8 cellular contexts compared by ENCODE assay signal in the genomic region with DNA sequence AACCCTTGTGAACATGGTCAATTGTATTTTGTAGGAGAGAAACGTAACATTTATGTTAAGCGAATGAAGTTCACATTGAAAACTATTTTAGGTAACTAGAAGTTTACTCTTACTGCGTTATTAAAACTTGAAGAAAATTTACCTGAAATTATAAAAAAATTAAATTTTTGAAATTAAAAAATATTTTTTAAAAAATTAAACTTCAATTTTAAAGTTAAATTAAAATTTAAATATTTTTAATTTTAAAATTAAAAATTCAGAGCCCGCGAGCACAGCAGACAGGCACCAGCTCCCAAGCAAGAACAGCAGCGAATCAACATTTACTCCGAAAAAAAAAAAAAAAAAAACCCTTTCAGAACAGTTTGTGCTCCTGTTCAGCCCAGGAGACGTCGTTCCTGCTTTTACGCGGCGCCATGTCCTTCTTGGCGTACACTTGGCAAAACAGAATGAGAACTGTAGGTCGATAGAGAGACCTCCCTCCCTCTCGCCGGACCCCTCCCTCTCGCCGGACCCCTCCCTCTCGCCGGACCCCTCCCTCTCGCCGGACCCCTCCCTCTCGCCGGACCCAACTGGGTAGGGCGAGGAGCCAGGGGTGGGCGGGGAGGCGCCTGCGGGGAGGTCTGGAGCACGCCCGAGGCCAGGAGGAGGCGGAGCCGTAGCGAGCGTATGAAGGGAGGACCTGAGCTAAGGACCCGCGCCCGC.
DNase-seq lines count a peak whose midpoint lies in the region; ATAC-seq, FAIRE-seq and TF ChIP-seq lines count a peak whose summit lies in the region.

No MANE protein-coding gene starts in this region.

- no peak for TF ChIP-seq POLR2A in NB4 (IDR thresholded peaks at IDR 0.05; ENCODE audit: extremely low read depth, insufficient read length)
- TF ChIP-seq POLR2A in body of pancreas (IDR thresholded peaks at IDR 0.05), result peak in 1 of 3 donors; percentile 35

- ATAC-seq in body of pancreas (peak; percentile 87), thoracic aorta (ENCODE audit: insufficient number of reproducible peaks, low FRiP score, low read depth) (no peak), GM19467 (IDR thresholded peaks at IDR 0.05; ENCODE audit: unreplicated experiment) (no peak), HG02840 (IDR thresholded peaks at IDR 0.05; ENCODE audit: low FRiP score, unreplicated experiment) (no peak)

- peaks cover 2% of the 10 kb centered on the region for H3K36me3 Mint-ChIP-seq in activated CD4-positive, alpha-beta T cell treated with anti-CD3 and anti-CD28 coated beads, Interleukin-2, amount 10 ng/mL, durations not matched to agents 7 days and 5 days (ENCODE audit: low read depth)

- DNase-seq in activated CD4-positive, alpha-beta T cell treated with anti-CD3 and anti-CD28 coated beads, Interleukin-2, amount 10 ng/mL, durations not matched to agents 7 days and 5 days, result peak; percentile 12
- DNase-seq in activated CD4-positive, alpha-beta T cell treated with anti-CD3 and anti-CD28 coated beads for 4 hours, result no peak
- peak; percentile 76 for DNase-seq in NB4 (ENCODE audit: low read depth)
- peak; percentile 77 to 92 (median 79) for DNase-seq in body of pancreas
- no peak for DNase-seq in keratinocyte (ENCODE audit: low read depth, low spot score)
- DNase-seq in thoracic aorta (ENCODE audit: low spot score), result no peak

- H3K27me3 ChIP-seq in body of pancreas, result no peaks in the 10 kb centered on the region
- peaks cover 10% of the 10 kb centered on the region for H3K27me3 ChIP-seq in keratinocyte (ENCODE audit: control insufficient read depth, extremely low read depth, insufficient read depth, low read length)
- H3K27me3 ChIP-seq in thoracic aorta (replicated peaks; ENCODE audit: insufficient read depth), result no peaks in the 10 kb centered on the region

- FAIRE-seq in keratinocyte (lab: Jason Lieb, UNC), result no peak

- dilution Hi-C loops in keratinocyte (cut with MboI; ENCODE audit: extremely low pct_ligation_motif_present, low sequenced_read_pairs), result no loop called here

- no peaks in the 10 kb centered on the region for H4K20me1 ChIP-seq in keratinocyte (ENCODE audit: control insufficient read depth, extremely low read depth, insufficient read depth, low read length)

- peaks cover 11% of the 10 kb centered on the region for H3K4me1 Mint-ChIP-seq in activated CD4-positive, alpha-beta T cell treated with anti-CD3 and anti-CD28 coated beads, Interleukin-2, amount 10 ng/mL, durations not matched to agents 7 days and 5 days

- H3K4me2 ChIP-seq in keratinocyte (ENCODE audit: control insufficient read depth, extremely low read depth, insufficient read depth, low read depth, low read length), result peak overlapping the region; percentile 66

- H3K27ac Mint-ChIP-seq in activated CD4-positive, alpha-beta T cell treated with anti-CD3 and anti-CD28 coated beads, Interleukin-2, amount 10 ng/mL, durations not matched to agents 7 days and 5 days, result no peak overlapping the region

- peak overlapping the region; percentile 47 for H3K4me3 ChIP-seq in NB4 (ENCODE audit: low read depth, low read length)
- no peak overlapping the region for H3K4me3 ChIP-seq in body of pancreas
- peak overlapping the region; percentile 20 to 46 (median 36) for H3K4me3 ChIP-seq in keratinocyte (ENCODE audit: control insufficient read depth in 2 of 3, extremely low read depth in 1 of 3, insufficient read depth in 2 of 3, low read depth in 1 of 3, low read length in 3 of 3)
- H3K4me3 ChIP-seq in thoracic aorta, result peak overlapping the region; percentile 63

- 12 to 23% methylated on average over 27 to 31 of the region's 37 CpGs for WGBS in body of pancreas, 2 donors

- H3K9ac ChIP-seq in keratinocyte (ENCODE audit: control insufficient read depth, extremely low read depth, insufficient read depth, low read length), result no peak overlapping the region

- H3K4me1 ChIP-seq in body of pancreas (no peaks in the 10 kb centered on the region), keratinocyte (ENCODE audit: control insufficient read depth, extremely low read depth, insufficient read depth, low read length) (no peaks in the 10 kb centered on the region), thoracic aorta (ENCODE audit: control insufficient read depth in 1 of 2, low read depth in 2 of 2) (no peaks in the 10 kb centered on the region)

- peaks cover 0 to 3% (median 0%) of the 10 kb centered on the region in 3 donors for H3K9me3 ChIP-seq in body of pancreas
- H3K9me3 ChIP-seq in keratinocyte (ENCODE audit: control insufficient read depth, low read depth, low read length), result no peaks in the 10 kb centered on the region
- no peaks in the 10 kb centered on the region for H3K9me3 ChIP-seq in thoracic aorta

- H3K9me3 Mint-ChIP-seq in activated CD4-positive, alpha-beta T cell treated with anti-CD3 and anti-CD28 coated beads, Interleukin-2, amount 10 ng/mL, durations not matched to agents 7 days and 5 days, result peaks cover 10% of the 10 kb centered on the region

- H3K9me1 ChIP-seq in keratinocyte (ENCODE audit: control insufficient read depth, extremely low read depth, insufficient read depth, low read length), result no peaks in the 10 kb centered on the region

- H2AFZ ChIP-seq in keratinocyte (ENCODE audit: control insufficient read depth, low read length), result peak overlapping the region; percentile 33

- no peak for TF ChIP-seq CTCF in NB4 (IDR thresholded peaks at IDR 0.05; ENCODE audit: low read depth, low read length)
- TF ChIP-seq CTCF in body of pancreas (IDR thresholded peaks at IDR 0.05), result no peak
- TF ChIP-seq CTCF in keratinocyte (optimal IDR thresholded peaks at IDR 0.05 in 1 of 3, IDR thresholded peaks at IDR 0.05 in 1 of 3, conservative IDR thresholded peaks at IDR 0.05 in 1 of 3; ENCODE audit: extremely low read depth in 1 of 3, insufficient read depth in 2 of 3, low read length in 3 of 3), result no peak
- no peak for TF ChIP-seq CTCF in thoracic aorta (IDR thresholded peaks at IDR 0.05)

- CTCF ChIA-PET in activated CD4-positive, alpha-beta T cell treated with anti-CD3 and anti-CD28 coated beads, Interleukin-2, amount 10 ng/mL, durations not matched to agents 7 days and 5 days (lab: Charles Lee), result interaction anchor here (0.6 kb wide), 1 partner anchor 15 kb away, joined by 3 read pairs; no protein-coding TSS in a partner anchor

- H3K27ac ChIP-seq in body of pancreas, result peak overlapping the region in 2 of 4 donors; percentile 48 to 53
- H3K27ac ChIP-seq in keratinocyte (ENCODE audit: control insufficient read depth, insufficient read depth, low read length), result no peak overlapping the region
- no peak overlapping the region for H3K27ac ChIP-seq in thoracic aorta

- peaks cover 31% of the 10 kb centered on the region for H3K27me3 Mint-ChIP-seq in activated CD4-positive, alpha-beta T cell treated with anti-CD3 and anti-CD28 coated beads, Interleukin-2, amount 10 ng/mL, durations not matched to agents 7 days and 5 days

- H3K4me3 Mint-ChIP-seq in activated CD4-positive, alpha-beta T cell treated with anti-CD3 and anti-CD28 coated beads, Interleukin-2, amount 10 ng/mL, durations not matched to agents 7 days and 5 days, result peak overlapping the region; percentile 23

- H3K79me2 ChIP-seq in keratinocyte (ENCODE audit: control insufficient read depth, insufficient read depth, low read length), result no peaks in the 10 kb centered on the region

- intact Hi-C loops in body of pancreas (cut with DNase I), result no loop called here

- POLR2A ChIA-PET in activated CD4-positive, alpha-beta T cell treated with anti-CD3 and anti-CD28 coated beads, Interleukin-2, amount 10 ng/mL, durations not matched to agents 7 days and 5 days (lab: Charles Lee), result interaction anchor here (0.6 kb wide), 1 partner anchor 342 kb away, joined by 4 read pairs; no protein-coding TSS in a partner anchor

- H3K36me3 ChIP-seq in body of pancreas (replicated peaks in 1 of 2; ENCODE audit: insufficient read depth in 1 of 2, low read depth in 2 of 2) (no peaks in the 10 kb centered on the region), keratinocyte (ENCODE audit: control insufficient read depth in 2 of 2, extremely low read depth in 1 of 2, insufficient read depth in 2 of 2, low read length in 2 of 2) (no peaks in the 10 kb centered on the region), thoracic aorta (no peaks in the 10 kb centered on the region)

Comparison
In these comparisons a context has a peak if more than half of its experiments do, and no peak if none do; other contexts are left out.
1. DNase-seq: peak in activated CD4-positive, alpha-beta T cell treated with anti-CD3 and anti-CD28 coated beads, Interleukin-2, amount 10 ng/mL, durations not matched to agents 7 days and 5 days (single experiment), NB4 (single experiment) and body of pancreas (4 of 4); none in activated CD4-positive, alpha-beta T cell treated with anti-CD3 and anti-CD28 coated beads for 4 hours (0 of 2), keratinocyte (single experiment) and thoracic aorta (single experiment).
2. H3K4me3 ChIP-seq: peak in NB4 (single experiment), keratinocyte (3 of 3) and thoracic aorta (single experiment); none in body of pancreas (0 of 2).